17 cellular contexts compared by ENCODE assay signal in the genomic region with DNA sequence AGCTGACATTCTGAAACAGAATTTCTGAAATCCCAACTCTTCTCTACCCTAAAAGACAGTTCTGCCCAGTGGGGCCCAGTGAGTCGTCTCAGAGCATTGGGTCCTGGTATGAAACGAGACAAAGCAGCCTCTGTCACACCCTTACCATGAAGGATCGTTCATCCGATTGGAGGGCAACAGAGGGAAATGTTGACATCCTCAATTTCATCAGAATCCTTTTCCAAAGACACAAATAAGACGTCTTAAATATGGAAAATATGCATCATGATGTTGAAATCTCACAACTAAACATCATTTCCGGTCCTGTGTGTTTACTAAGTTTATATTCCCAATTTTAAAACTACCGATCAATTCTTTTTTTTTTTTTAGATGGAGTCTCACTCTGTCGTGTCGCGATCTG.
"Had no signal": no experiment of that assay in that cellular context is flagged by ENCODE, and none has a peak within 500 bp of the region (broad histone marks: within the 10 kb centered on the region; RNA-seq: fewer than 3 reads in every experiment).

No MANE protein-coding gene starts in this region.

- H3K27ac ChIP-seq: brain microvascular endothelial cell, ovary, skin epidermis, upper lobe of left lung had no signal

- H3K9me3 Mint-ChIP-seq: activated CD4-positive, alpha-beta T cell treated with anti-CD3 and anti-CD28 coated beads, Interleukin-2, amount 10 ng/mL, durations not matched to agents 7 days and 5 days; activated naive CD4-positive, alpha-beta T cell treated with anti-CD3 and anti-CD28 coated beads, Interleukin-2, amount 50 U/mL, for 24 hours; memory B cell; T-helper 1 cell treated with Interleukin-12 subunit alpha and Interleukin-12 subunit beta and Interleukin-4 antibody, amounts not matched to agents 30 μg/mL and 1 μg/mL, for 36 hours; WTC11 had no signal

- ATAC-seq: left lobe of liver, WTC11 had no signal

- H3K36me3 Mint-ChIP-seq: activated naive CD4-positive, alpha-beta T cell treated with anti-CD3 and anti-CD28 coated beads, Interleukin-2, amount 50 U/mL, for 24 hours; memory B cell; WTC11 had no signal

- H3K4me3 ChIP-seq: ovary, skin epidermis, upper lobe of left lung had no signal

- H3K27ac Mint-ChIP-seq: activated CD4-positive, alpha-beta T cell treated with anti-CD3 and anti-CD28 coated beads, Interleukin-2, amount 10 ng/mL, durations not matched to agents 7 days and 5 days; activated naive CD4-positive, alpha-beta T cell treated with anti-CD3 and anti-CD28 coated beads, Interleukin-2, amount 50 U/mL, for 24 hours; memory B cell; T-helper 1 cell treated with Interleukin-12 subunit alpha and Interleukin-12 subunit beta and Interleukin-4 antibody, amounts not matched to agents 30 μg/mL and 1 μg/mL, for 36 hours; WTC11 had no signal

- H3K27me3 ChIP-seq: brain microvascular endothelial cell, ovary, upper lobe of left lung had no signal

- H3K4me1 Mint-ChIP-seq: activated CD4-positive, alpha-beta T cell treated with anti-CD3 and anti-CD28 coated beads, Interleukin-2, amount 10 ng/mL, durations not matched to agents 7 days and 5 days; activated naive CD4-positive, alpha-beta T cell treated with anti-CD3 and anti-CD28 coated beads, Interleukin-2, amount 50 U/mL, for 24 hours; memory B cell had no signal

- H3K4me3 Mint-ChIP-seq: activated CD4-positive, alpha-beta T cell treated with anti-CD3 and anti-CD28 coated beads, Interleukin-2, amount 10 ng/mL, durations not matched to agents 7 days and 5 days; activated naive CD4-positive, alpha-beta T cell treated with anti-CD3 and anti-CD28 coated beads, Interleukin-2, amount 50 U/mL, for 24 hours; memory B cell; T-helper 1 cell treated with Interleukin-12 subunit alpha and Interleukin-12 subunit beta and Interleukin-4 antibody, amounts not matched to agents 30 μg/mL and 1 μg/mL, for 36 hours; WTC11 had no signal

- DNase-seq: activated CD4-positive, alpha-beta T cell treated with anti-CD3 and anti-CD28 coated beads, Interleukin-2, amount 10 ng/mL, durations not matched to agents 7 days and 5 days; activated effector memory CD4-positive, alpha-beta T cell treated with Interleukin-2 at 50 U/mL for 16 hours; activated T-cell treated with anti-CD3 and anti-CD28 coated beads, Interleukin-2, amount 50 U/mL, for 1 hour; amygdala; brain microvascular endothelial cell; dermis blood vessel endothelial cell; erythroblast; foreskin fibroblast; ovary; upper lobe of left lung had no signal

- H3K27me3 Mint-ChIP-seq: activated naive CD4-positive, alpha-beta T cell treated with anti-CD3 and anti-CD28 coated beads, Interleukin-2, amount 50 U/mL, for 24 hours had no signal

- H3K9me3 ChIP-seq: ovary, upper lobe of left lung had no signal

- FAIRE-seq: islet of Langerhans had no signal

- H3K36me3 ChIP-seq: brain microvascular endothelial cell, ovary, upper lobe of left lung had no signal
